ENCODE assay signal across 16 cellular contexts in genomic region chr10:96299383-96299782, GRCh38. TPM values are rescaled to one million over a fixed set of nuclear protein-coding genes. Genes with fewer than 3 reads are reported as not detected.
DNase-seq lines count a peak whose midpoint lies in the region; ATAC-seq and TF ChIP-seq lines count a peak whose summit lies in the region.
"Had no signal": no experiment of that assay in that cellular context is flagged by ENCODE, and none has a peak within 500 bp of the region (broad histone marks: within the 10 kb centered on the region; RNA-seq: fewer than 3 reads in every experiment).

No MANE protein-coding gene starts in this region.

- peaks cover 6% of the 10 kb centered on the region for H3K27me3 Mint-ChIP-seq in stimulated activated naive CD8-positive, alpha-beta T cell treated with anti-CD3 and anti-CD28 coated beads, Interleukin-15, Interleukin-2, amounts not matched to agents 100 ng/mL and 50 ng/mL, for 24 hours
- H3K27me3 Mint-ChIP-seq in T-cell, result peaks cover 0 to 35% of the 10 kb centered on the region in 2 donors

- no peaks in the 10 kb centered on the region for H3K9me3 Mint-ChIP-seq in stimulated activated naive CD8-positive, alpha-beta T cell treated with anti-CD3 and anti-CD28 coated beads, Interleukin-15, Interleukin-2, amounts not matched to agents 100 ng/mL and 50 ng/mL, for 24 hours
- no peaks in the 10 kb centered on the region for H3K9me3 Mint-ChIP-seq in T-cell
- H3K9me3 Mint-ChIP-seq: HFFc6 had no signal

- peaks cover 53% of the 10 kb centered on the region for H3K4me1 Mint-ChIP-seq in stimulated activated naive CD8-positive, alpha-beta T cell treated with anti-CD3 and anti-CD28 coated beads, Interleukin-15, Interleukin-2, amounts not matched to agents 100 ng/mL and 50 ng/mL, for 24 hours (ENCODE audit: low read depth)
- H3K4me1 Mint-ChIP-seq in T-cell, result peaks cover 56 to 81% (median 59%) of the 10 kb centered on the region in 3 donors

- no peaks in the 10 kb centered on the region for H3K36me3 Mint-ChIP-seq in stimulated activated naive CD8-positive, alpha-beta T cell treated with anti-CD3 and anti-CD28 coated beads, Interleukin-15, Interleukin-2, amounts not matched to agents 100 ng/mL and 50 ng/mL, for 24 hours (ENCODE audit: low read depth)
- H3K36me3 Mint-ChIP-seq in T-cell, result no peaks in the 10 kb centered on the region

- H3K27ac Mint-ChIP-seq in stimulated activated naive CD8-positive, alpha-beta T cell treated with anti-CD3 and anti-CD28 coated beads, Interleukin-15, Interleukin-2, amounts not matched to agents 100 ng/mL and 50 ng/mL, for 24 hours, result peak overlapping the region; percentile 56
- peak overlapping the region; percentile 92 to 98 for H3K27ac Mint-ChIP-seq in T-cell
- H3K27ac Mint-ChIP-seq: HFFc6 had no signal

- H3K36me3 ChIP-seq in brain microvascular endothelial cell (replicated peaks), result no peaks in the 10 kb centered on the region

- no peak for TF ChIP-seq CTCF in brain microvascular endothelial cell (IDR thresholded peaks at IDR 0.05; ENCODE audit: low read depth, low read length, missing control alignments)

- H3K4me3 Mint-ChIP-seq in stimulated activated naive CD8-positive, alpha-beta T cell treated with anti-CD3 and anti-CD28 coated beads, Interleukin-15, Interleukin-2, amounts not matched to agents 100 ng/mL and 50 ng/mL, for 24 hours, result peak overlapping the region; percentile 60
- H3K4me3 Mint-ChIP-seq in T-cell, result peak overlapping the region; percentile 35 to 62 (median 35)
- H3K4me3 Mint-ChIP-seq: HFFc6 had no signal

- no peak for ATAC-seq in stimulated activated naive CD8-positive, alpha-beta T cell treated with anti-CD3 and anti-CD28 coated beads, Interleukin-15, Interleukin-2, amounts not matched to agents 100 U/mL and 50 U/mL, for 24 hours
- peak; percentile 85 to 96 (median 92) for ATAC-seq in T-cell (replicated peaks in 1 of 4)

- CTCF ChIA-PET in T-cell (lab: Charles Lee), result interaction anchor here (0.5 to 1.2 kb wide), 4 partner anchors 16 to 76 kb away, joined by 3 to 8 read pairs (median 4); no protein-coding TSS in a partner anchor

- H3K27ac ChIP-seq in brain microvascular endothelial cell, result no peak overlapping the region

- H3K4me3 ChIP-seq in brain microvascular endothelial cell (ENCODE audit: low read depth, low read length), result no peak overlapping the region

- DNase-seq in stimulated activated naive CD8-positive, alpha-beta T cell treated with anti-CD3 and anti-CD28 coated beads, Interleukin-15, Interleukin-2, amounts not matched to agents 100 U/mL and 50 U/mL, for 24 hours, result no peak
- peak in 31 of 34 experiments; percentile 4 to 72 (median 39) for DNase-seq in T-cell
- peak; percentile 11 for DNase-seq in inferior parietal cortex (ENCODE audit: extremely low spot score)
- DNase-seq in NCI-H2227 (lab: John Stamatoyannopoulos, UW; ENCODE audit: unreplicated experiment), result no peak
- DNase-seq in ACHN, result no peak
- DNase-seq in brain microvascular endothelial cell, result no peak
- no peak for DNase-seq in dedifferentiated amniotic fluid mesenchymal stem cell (ENCODE audit: extremely low spot score)
- DNase-seq: GF-D8; HFFc6; NCI-H524 treated with DMSO at 0.1 percent for 48 hours; retina; stimulated activated CD4-positive, alpha-beta T cell treated with anti-CD3 and anti-CD28 coated beads, Interleukin-4, amount 100 ng/mL, for 1 hour had no signal

- POLR2A ChIA-PET in T-cell (lab: Charles Lee), result interaction anchor here in 1 of 2 donors (0.6 kb wide), 1 partner anchor 18 kb away, joined by 3 read pairs; no protein-coding TSS in a partner anchor

- H3K27me3 ChIP-seq in brain microvascular endothelial cell (replicated peaks), result peaks cover 2% of the 10 kb centered on the region

- in situ Hi-C loops in ACHN (cut with HindIII; ENCODE audit: low pct_ligation_motif_present, low pct_unique_long_range_greater_than_20kb, low sequenced_read_pairs) (no loop called here), brain microvascular endothelial cell (cut with HindIII; ENCODE audit: low pct_ligation_motif_present, low sequenced_read_pairs) (no loop called here)

RNA-seq across cellular contexts. Expression of gene DNTT, which starts 4.9 kb away (rescaled TPM):
- total RNA-seq in T-cell, result under 1 TPM in 3 of 5 donors, not detected in 2; 0.13 to 0.38 (median 0.30) TPM
- total RNA-seq: fibroblast of villous mesenchyme, HFFc6, HT-29, mucosa of gallbladder had no signal

RNA-seq across cellular contexts. Expression of gene BLNK, which starts 28.0 kb away (rescaled TPM):
- 1 to 10 TPM; 1.3 to 8.2 (median 1.7) TPM for total RNA-seq in T-cell
- total RNA-seq: fibroblast of villous mesenchyme, HFFc6 had no signal

RNA-seq across cellular contexts. Expression of gene OPALIN, which starts 59.4 kb away (rescaled TPM):
- total RNA-seq in T-cell, result not detected
- total RNA-seq: fibroblast of villous mesenchyme, HFFc6, HT-29, mucosa of gallbladder had no signal

Comparison
In these comparisons a context has a peak if more than half of its experiments do, and no peak if none do; other contexts are left out.
1. DNase-seq: peak in T-cell (31 of 34) and inferior parietal cortex (single experiment); none in stimulated activated naive CD8-positive, alpha-beta T cell treated with anti-CD3 and anti-CD28 coated beads, Interleukin-15, Interleukin-2, amounts not matched to agents 100 U/mL and 50 U/mL, for 24 hours (single experiment), NCI-H2227 (single experiment), ACHN (single experiment), brain microvascular endothelial cell (single experiment) and dedifferentiated amniotic fluid mesenchymal stem cell (single experiment).